ENCODE assay signal across 33 cellular contexts in genomic region chr2:157164891-157165290, GRCh38.
DNase-seq lines count a peak whose midpoint lies in the region; ATAC-seq, FAIRE-seq and TF ChIP-seq lines count a peak whose summit lies in the region.
"Had no signal": no experiment of that assay in that cellular context is flagged by ENCODE, and none has a peak within 500 bp of the region (broad histone marks: within the 10 kb centered on the region; RNA-seq: fewer than 3 reads in every experiment).

No MANE protein-coding gene starts in this region.

- POLR2A ChIA-PET in IMR-90 (lab: Charles Lee; ENCODE audit: unreplicated experiment): no interaction called here
- POLR2A ChIA-PET in K562 (lab: Yijun Ruan, JAX): interaction anchor here (0.5 to 1.6 kb wide), 3 partner anchors 11 to 823 kb away, joined by 4 to 6 read pairs (median 4); no protein-coding TSS in a partner anchor

- no CpG with 5 or more reads among the region's 1 CpG for WGBS in IMR-90 (ENCODE audit: extremely low coverage in 2 of 2, insufficient read length in 1 of 2), 2 experiments
- 38% methylated on average over 1 of the region's 1 CpG for WGBS in K562 (ENCODE audit: insufficient coverage, low coverage, missing lambda C conversion rate)
- no CpG with 5 or more reads among the region's 1 CpG for WGBS in neuronal stem cell (ENCODE audit: extremely low coverage in 2 of 2, insufficient read length in 2 of 2, insufficient replicate concordance in 1 of 2), 2 donors
- WGBS in esophagus muscularis mucosa: 100% methylated on average over 1 of the region's 1 CpG
- WGBS in sigmoid colon, 2 donors: 91 to 96% methylated on average over 1 of the region's 1 CpG

- no peak for TF ChIP-seq RAD21 in IMR-90 (IDR thresholded peaks at IDR 0.05; ENCODE audit: low read length)
- no peak for TF ChIP-seq RAD21 in K562 (CRISPR knock-in tag; conservative IDR thresholded peaks at IDR 0.05 in 1 of 2, IDR thresholded peaks at IDR 0.05 in 1 of 2)

- H3K9ac ChIP-seq in IMR-90 (ENCODE audit: low read depth, low read length): no peak overlapping the region
- no peak overlapping the region for H3K9ac ChIP-seq in K562 (ENCODE audit: insufficient read depth in 1 of 2, low read depth in 2 of 2, low read length in 2 of 2)
- no peak overlapping the region for H3K9ac ChIP-seq in neuronal stem cell (ENCODE audit: low read depth, low read length, poor library complexity)
- H3K9ac ChIP-seq: BLaER1; BLaER1 treated with 17β-estradiol and CSF1 and Interleukin-3, amounts not matched to agents 10 nM and 100 nM had no signal

- DNase-seq in DMS53 (lab: John Stamatoyannopoulos, UW) (peak; percentile 6), DMS53 treated with DMSO at 0.1 percent for 48 hours (lab: John Stamatoyannopoulos, UW; ENCODE audit: unreplicated experiment) (no peak), IMR-90 (no peak), K562 (ENCODE audit: extremely low read depth in 1 of 4, low spot score in 3 of 4) (no peak), neuronal stem cell (ENCODE audit: low spot score) (no peak), esophagus muscularis mucosa (ENCODE audit: extremely low spot score) (no peak), NCI-H1105 treated with DMSO at 0.1 percent for 48 hours (lab: John Stamatoyannopoulos, UW) (no peak), sigmoid colon (no peak)
- DNase-seq: 8988T; ACHN; AML-193; BE2C; C1 segment of cervical spinal cord; Caco-2; Calu3; CD4-positive, alpha-beta T cell; CD4-positive, CD25-positive, alpha-beta regulatory T cell; CD8-positive, alpha-beta memory T cell; COR-L47; DMS 273 treated with DMSO at 0.1 percent for 48 hours; DMS153; DMS79; DMS79 treated with DMSO at 0.1 percent for 48 hours; DND-41; EL had no signal

- CTCF ChIA-PET in IMR-90 (lab: Yijun Ruan, JAX) (no interaction called here), K562 (lab: Yijun Ruan, JAX; ENCODE audit: low intra/inter-chr PET ratio) (no interaction called here)

- no peak overlapping the region for H3K23ac ChIP-seq in IMR-90 (ENCODE audit: low read depth, low read length)
- H3K23ac ChIP-seq in neuronal stem cell (ENCODE audit: low read depth, low read length, poor library complexity): peak overlapping the region; percentile 58

- H3K36me3 ChIP-seq in IMR-90 (ENCODE audit: control insufficient read depth, insufficient read depth, low read length) (no peaks in the 10 kb centered on the region), K562 (ENCODE audit: control insufficient read depth, insufficient read depth, low read length) (no peaks in the 10 kb centered on the region), neuronal stem cell (replicated peaks in 1 of 2; ENCODE audit: control insufficient read depth in 2 of 2, insufficient read depth in 2 of 2, low read length in 2 of 2) (no peaks in the 10 kb centered on the region), esophagus muscularis mucosa (no peaks in the 10 kb centered on the region), sigmoid colon (no peaks in the 10 kb centered on the region)
- H3K36me3 ChIP-seq: BE2C; BLaER1; BLaER1 treated with 17β-estradiol and CSF1 and Interleukin-3, amounts not matched to agents 10 nM and 100 nM had no signal

- H3K9me1 ChIP-seq in IMR-90 (ENCODE audit: insufficient read depth, low read length) (peaks cover 5% of the 10 kb centered on the region; the same call in 1 of the 2 replicates), K562 (ENCODE audit: control insufficient read depth, insufficient read depth, low read length) (no peaks in the 10 kb centered on the region)

- TF ChIP-seq CTCF in IMR-90 (conservative IDR thresholded peaks at IDR 0.05; ENCODE audit: low read depth, low read length): no peak
- no peak for TF ChIP-seq CTCF in K562 (IDR thresholded peaks at IDR 0.05 in 2 of 3, conservative IDR thresholded peaks at IDR 0.05 in 1 of 3; ENCODE audit: insufficient read depth in 2 of 3, low read depth in 1 of 3, low read length in 3 of 3)
- TF ChIP-seq CTCF in esophagus muscularis mucosa (IDR thresholded peaks at IDR 0.05): no peak
- no peak for TF ChIP-seq CTCF in sigmoid colon (IDR thresholded peaks at IDR 0.05)

- no peak overlapping the region for H2BK20ac ChIP-seq in IMR-90 (ENCODE audit: low read depth, low read length)

- no peak overlapping the region for H2BK12ac ChIP-seq in neuronal stem cell (ENCODE audit: low read length)

- ATAC-seq in IMR-90 (ENCODE audit: low read depth): no peak
- ATAC-seq in K562: no peak
- ATAC-seq: A549; CD8-positive, alpha-beta T cell had no signal

- no peak overlapping the region for H4K8ac ChIP-seq in IMR-90 (ENCODE audit: low read depth in 2 of 2, low read length in 2 of 2)
- no peak overlapping the region for H4K8ac ChIP-seq in neuronal stem cell (ENCODE audit: low read depth, low read length)

- H4K20me1 ChIP-seq in IMR-90 (ENCODE audit: insufficient read depth, low read length): no peaks in the 10 kb centered on the region
- H4K20me1 ChIP-seq in K562 (replicated peaks; ENCODE audit: control insufficient read depth, insufficient read depth, low read length): no peaks in the 10 kb centered on the region
- H4K20me1 ChIP-seq: BLaER1; BLaER1 treated with 17β-estradiol and CSF1 and Interleukin-3, amounts not matched to agents 10 nM and 100 nM had no signal

- H3K4ac ChIP-seq in IMR-90 (ENCODE audit: low read depth, low read length) (peak overlapping the region; percentile 34; the same call in 1 of the 2 replicates), neuronal stem cell (ENCODE audit: low read length) (no peak overlapping the region)

- FAIRE-seq in K562 (lab: Jason Lieb, UNC): no peak
- FAIRE-seq: A204.1, A549, D721Med had no signal

- H3K79me2 ChIP-seq in K562 (ENCODE audit: control insufficient read depth, insufficient read depth, low read length): no peaks in the 10 kb centered on the region

- BruUV-seq in IMR-90 (replicated peaks; lab: Mats Ljungman, UMichigan): no TSS peak
- BruUV-seq in K562 (replicated peaks; lab: Mats Ljungman, UMichigan): no TSS peak

- no peak overlapping the region for H2BK120ac ChIP-seq in IMR-90 (ENCODE audit: low read depth, low read length)
- no peak overlapping the region for H2BK120ac ChIP-seq in neuronal stem cell (ENCODE audit: low read depth, low read length)

- TF ChIP-seq POLR2A in IMR-90 (IDR thresholded peaks at IDR 0.05; ENCODE audit: low read depth, low read length): no peak
- no peak for TF ChIP-seq POLR2A in K562 (conservative IDR thresholded peaks at IDR 0.05)
- TF ChIP-seq POLR2A in esophagus muscularis mucosa (IDR thresholded peaks at IDR 0.05; ENCODE audit: low read depth): no peak
- TF ChIP-seq POLR2A in sigmoid colon (IDR thresholded peaks at IDR 0.05): no peak

- no peaks in the 10 kb centered on the region; the same call in 1 of the 2 replicates for H3K9me3 ChIP-seq in IMR-90 (ENCODE audit: control insufficient read depth, insufficient read depth, low read length)
- no peaks in the 10 kb centered on the region for H3K9me3 ChIP-seq in K562 (replicated peaks; ENCODE audit: control insufficient read depth, insufficient read depth, low read depth, low read length)
- H3K9me3 ChIP-seq in neuronal stem cell (replicated peaks in 1 of 2; ENCODE audit: control insufficient read depth in 2 of 2, insufficient read depth in 1 of 2, low read depth in 1 of 2, low read length in 2 of 2): peaks cover 0 to 3% of the 10 kb centered on the region in 2 donors
- peaks cover 0 to 7% (median 0%) of the 10 kb centered on the region in 4 donors for H3K9me3 ChIP-seq in esophagus muscularis mucosa
- no peaks in the 10 kb centered on the region for H3K9me3 ChIP-seq in sigmoid colon
- H3K9me3 ChIP-seq: A549, BE2C had no signal

- H2AK5ac ChIP-seq in IMR-90 (ENCODE audit: low read depth, low read length): no peak overlapping the region; the same call in 1 of the 2 replicates
- no peak overlapping the region for H2AK5ac ChIP-seq in neuronal stem cell (ENCODE audit: low read depth, low read length)

- H2AFZ ChIP-seq in IMR-90 (replicated peaks; ENCODE audit: low read length, poor library complexity) (no peak overlapping the region), K562 (ENCODE audit: low read depth, low read length) (no peak overlapping the region), neuronal stem cell (ENCODE audit: low read length) (no peak overlapping the region)

- H3K18ac ChIP-seq in IMR-90 (ENCODE audit: low read depth, low read length) (no peak overlapping the region), neuronal stem cell (ENCODE audit: low read length) (no peak overlapping the region)

- H3K4me1 ChIP-seq in IMR-90 (ENCODE audit: control insufficient read depth, insufficient read depth, low read length): peaks cover 4% of the 10 kb centered on the region
- no peaks in the 10 kb centered on the region for H3K4me1 ChIP-seq in K562 (replicated peaks in 1 of 2; ENCODE audit: control insufficient read depth in 2 of 2, insufficient read depth in 2 of 2, low read length in 2 of 2)
- H3K4me1 ChIP-seq in neuronal stem cell (ENCODE audit: control insufficient read depth in 2 of 2, insufficient read depth in 1 of 2, low read depth in 1 of 2, low read length in 2 of 2): peaks cover 0 to 3% of the 10 kb centered on the region in 2 donors
- H3K4me1 ChIP-seq in esophagus muscularis mucosa: no peaks in the 10 kb centered on the region
- no peaks in the 10 kb centered on the region for H3K4me1 ChIP-seq in sigmoid colon
- H3K4me1 ChIP-seq: A549; BE2C; BLaER1; BLaER1 treated with 17β-estradiol and CSF1 and Interleukin-3, amounts not matched to agents 10 nM and 100 nM; Caco-2 had no signal

- H3K4me3 ChIP-seq in IMR-90 (ENCODE audit: insufficient read depth, low read depth, low read length): no peak overlapping the region
- H3K4me3 ChIP-seq in K562: no peak overlapping the region
- no peak overlapping the region for H3K4me3 ChIP-seq in neuronal stem cell (ENCODE audit: low read length in 2 of 2)
- no peak overlapping the region for H3K4me3 ChIP-seq in esophagus muscularis mucosa
- no peak overlapping the region for H3K4me3 ChIP-seq in sigmoid colon
- H3K4me3 ChIP-seq: A549; BLaER1; BLaER1 treated with 17β-estradiol and CSF1 and Interleukin-3, amounts not matched to agents 10 nM and 100 nM had no signal

- H3K79me1 ChIP-seq in IMR-90 (ENCODE audit: low read depth in 1 of 2, low read length in 2 of 2) (no peaks in the 10 kb centered on the region), neuronal stem cell (ENCODE audit: low read depth, low read length) (no peaks in the 10 kb centered on the region)

- no peak overlapping the region for H4K91ac ChIP-seq in IMR-90 (ENCODE audit: insufficient read depth, low read depth, low read length)
- no peak overlapping the region for H4K91ac ChIP-seq in neuronal stem cell (ENCODE audit: low read depth, low read length, poor library complexity)

- no peak overlapping the region for H3K27ac ChIP-seq in IMR-90 (ENCODE audit: insufficient read depth, low read length)
- H3K27ac ChIP-seq in K562 (ENCODE audit: extremely low read depth, low read depth, low read length): no peak overlapping the region
- no peak overlapping the region for H3K27ac ChIP-seq in neuronal stem cell (replicated peaks; ENCODE audit: low read length)
- no peak overlapping the region for H3K27ac ChIP-seq in esophagus muscularis mucosa (replicated peaks in 1 of 4)
- H3K27ac ChIP-seq in sigmoid colon: no peak overlapping the region
- H3K27ac ChIP-seq: 22Rv1; A549; BLaER1; BLaER1 treated with 17β-estradiol and CSF1 and Interleukin-3, amounts not matched to agents 10 nM and 100 nM; C4-2B had no signal

- H3K56ac ChIP-seq in IMR-90 (ENCODE audit: extremely low read depth, insufficient read depth, low read length): no peak overlapping the region

- dilution Hi-C loops in IMR-90 (cut with HindIII; ENCODE audit: low sequenced_read_pairs, unreplicated experiment): no loop called here

- no peak overlapping the region for H2BK5ac ChIP-seq in IMR-90 (ENCODE audit: low read depth, low read length, poor library complexity, severe bottlenecking)
- H2BK5ac ChIP-seq in neuronal stem cell (ENCODE audit: low read length): no peak overlapping the region

- in situ Hi-C loops in IMR-90 (cut with MboI; ENCODE audit: low sequenced_read_pairs) (no loop called here), K562 (cut with MboI) (no loop called here)

- H3K14ac ChIP-seq in IMR-90 (replicated peaks; ENCODE audit: low read depth, low read length): no peak overlapping the region
- no peak overlapping the region for H3K14ac ChIP-seq in neuronal stem cell (ENCODE audit: low read length)

- H2BK15ac ChIP-seq in IMR-90 (ENCODE audit: low read depth, low read length) (no peak overlapping the region; the same call in 2 of the 3 replicates), neuronal stem cell (ENCODE audit: low read length) (no peak overlapping the region)

- H3K4me2 ChIP-seq in IMR-90 (ENCODE audit: low read depth, low read length): no peak overlapping the region
- H3K4me2 ChIP-seq in K562 (ENCODE audit: insufficient read depth, low read length): no peak overlapping the region
- H3K4me2 ChIP-seq in neuronal stem cell (ENCODE audit: insufficient read depth, low read length, poor library complexity, severe bottlenecking): no peak overlapping the region
- H3K4me2 ChIP-seq: A549; BLaER1; BLaER1 treated with 17β-estradiol and CSF1 and Interleukin-3, amounts not matched to agents 10 nM and 100 nM had no signal

- no peak overlapping the region for H2AK9ac ChIP-seq in IMR-90 (replicated peaks; ENCODE audit: low read depth, low read length, poor library complexity)

- TF ChIP-seq EP300 in K562 (IDR thresholded peaks at IDR 0.05; ENCODE audit: low read length): no peak
- TF ChIP-seq EP300 in esophagus muscularis mucosa (IDR thresholded peaks at IDR 0.05): no peak
- no peak for TF ChIP-seq EP300 in sigmoid colon (IDR thresholded peaks at IDR 0.05)

- H3K27me3 ChIP-seq in IMR-90 (ENCODE audit: control insufficient read depth, insufficient read depth, low read length): no peaks in the 10 kb centered on the region
- H3K27me3 ChIP-seq in K562 (ENCODE audit: control insufficient read depth in 2 of 2, insufficient read depth in 2 of 2, low read length in 2 of 2): no peaks in the 10 kb centered on the region
- H3K27me3 ChIP-seq in neuronal stem cell (ENCODE audit: control insufficient read depth in 3 of 3, insufficient read depth in 3 of 3, low read depth in 1 of 3, low read length in 3 of 3): no peaks in the 10 kb centered on the region
- no peaks in the 10 kb centered on the region for H3K27me3 ChIP-seq in esophagus muscularis mucosa
- H3K27me3 ChIP-seq in sigmoid colon: no peaks in the 10 kb centered on the region
- H3K27me3 ChIP-seq: BE2C; BLaER1; BLaER1 treated with 17β-estradiol and CSF1 and Interleukin-3, amounts not matched to agents 10 nM and 100 nM had no signal

- intact Hi-C loops in IMR-90 (cut with micrococcal nuclease) (no loop called here), K562 (cut with micrococcal nuclease) (no loop called here), esophagus muscularis mucosa (cut with DNase I) (no loop called here), sigmoid colon (cut with DNase I) (no loop called here)

- no peak overlapping the region for H4K5ac ChIP-seq in IMR-90 (ENCODE audit: low read depth, low read length)
